Comparison of ENCODE assay signal across 1 cellular context in genomic region chr9:23850242-23851023, GRCh38.
TF ChIP-seq lines count a peak whose summit lies in the region.

No MANE protein-coding gene starts in this region.

TF ChIP-seq in HEK293, 187 proteins besides CTCF, POLR2A, EP300 and RAD21 (continued from another document and continues in another):
- TF ChIP-seq, protein P1, sequence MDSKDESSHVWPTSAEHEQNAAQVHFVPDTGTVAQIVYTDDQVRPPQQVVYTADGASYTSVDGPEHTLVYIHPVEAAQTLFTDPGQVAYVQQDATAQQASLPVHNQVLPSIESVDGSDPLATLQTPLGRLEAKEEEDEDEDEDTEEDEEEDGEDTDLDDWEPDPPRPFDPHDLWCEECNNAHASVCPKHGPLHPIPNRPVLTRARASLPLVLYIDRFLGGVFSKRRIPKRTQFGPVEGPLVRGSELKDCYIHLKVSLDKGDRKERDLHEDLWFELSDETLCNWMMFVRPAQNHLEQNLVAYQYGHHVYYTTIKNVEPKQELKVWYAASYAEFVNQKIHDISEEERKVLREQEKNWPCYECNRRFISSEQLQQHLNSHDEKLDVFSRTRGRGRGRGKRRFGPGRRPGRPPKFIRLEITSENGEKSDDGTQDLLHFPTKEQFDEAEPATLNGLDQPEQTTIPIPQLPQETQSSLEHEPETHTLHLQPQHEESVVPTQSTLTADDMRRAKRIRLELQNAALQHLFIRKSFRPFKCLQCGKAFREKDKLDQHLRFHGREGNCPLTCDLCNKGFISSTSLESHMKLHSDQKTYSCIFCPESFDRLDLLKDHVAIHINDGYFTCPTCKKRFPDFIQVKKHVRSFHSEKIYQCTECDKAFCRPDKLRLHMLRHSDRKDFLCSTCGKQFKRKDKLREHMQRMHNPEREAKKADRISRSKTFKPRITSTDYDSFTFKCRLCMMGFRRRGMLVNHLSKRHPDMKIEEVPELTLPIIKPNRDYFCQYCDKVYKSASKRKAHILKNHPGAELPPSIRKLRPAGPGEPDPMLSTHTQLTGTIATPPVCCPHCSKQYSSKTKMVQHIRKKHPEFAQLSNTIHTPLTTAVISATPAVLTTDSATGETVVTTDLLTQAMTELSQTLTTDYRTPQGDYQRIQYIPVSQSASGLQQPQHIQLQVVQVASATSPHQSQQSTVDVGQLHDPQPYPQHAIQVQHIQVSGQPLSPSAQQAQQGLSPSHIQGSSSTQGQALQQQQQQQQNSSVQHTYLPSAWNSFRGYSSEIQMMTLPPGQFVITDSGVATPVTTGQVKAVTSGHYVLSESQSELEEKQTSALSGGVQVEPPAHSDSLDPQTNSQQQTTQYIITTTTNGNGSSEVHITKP (tag by site-specific recombination; IDR thresholded peaks at IDR 0.05), result peak; percentile 33; the same call in 1 of the 2 replicates
- TF ChIP-seq KLF10 (tag by site-specific recombination; IDR thresholded peaks at IDR 0.05) (no peak), ZNF624 (tag by site-specific recombination; IDR thresholded peaks at IDR 0.05) (no peak), ZNF747 (tag by site-specific recombination; IDR thresholded peaks at IDR 0.05) (no peak), BCL11A (tag by site-specific recombination; IDR thresholded peaks at IDR 0.05; ENCODE audit: low read depth) (no peak), ZNF561 (tag by site-specific recombination; IDR thresholded peaks at IDR 0.05; ENCODE audit: borderline replicate concordance) (no peak), ZSCAN23 (tag by site-specific recombination; IDR thresholded peaks at IDR 0.05) (no peak), ZNF366 (tag by site-specific recombination; conservative IDR thresholded peaks at IDR 0.05) (peak; percentile 73; the same call in 1 of the 2 replicates), ZNF530 (tag by site-specific recombination; IDR thresholded peaks at IDR 0.05; ENCODE audit: low read depth) (no peak), ZNF600 (tag by site-specific recombination; IDR thresholded peaks at IDR 0.05) (no peak), GLIS2 (tag by site-specific recombination; IDR thresholded peaks at IDR 0.05) (no peak), ZNF664 (tag by site-specific recombination; IDR thresholded peaks at IDR 0.05) (no peak), ZNF529 (tag by site-specific recombination; IDR thresholded peaks at IDR 0.05; ENCODE audit: insufficient replicate concordance) (no peak), ZNF214 (tag by site-specific recombination; IDR thresholded peaks at IDR 0.05; ENCODE audit: borderline replicate concordance) (no peak), ZNF175 (tag by site-specific recombination; IDR thresholded peaks at IDR 0.05) (no peak), KLF7 (tag by site-specific recombination; IDR thresholded peaks at IDR 0.05; ENCODE audit: borderline replicate concordance) (no peak), ZNF221 (tag by site-specific recombination; IDR thresholded peaks at IDR 0.05; ENCODE audit: borderline replicate concordance) (no peak), GFI1B (tag by site-specific recombination; IDR thresholded peaks at IDR 0.05) (no peak), ZNF423 (tag by site-specific recombination; IDR thresholded peaks at IDR 0.05) (no peak), ZNF670 (tag by site-specific recombination; IDR thresholded peaks at IDR 0.05; ENCODE audit: low read depth) (no peak), ZNF146 (tag by site-specific recombination; IDR thresholded peaks at IDR 0.05) (no peak), ZBTB7A (tag by site-specific recombination; IDR thresholded peaks at IDR 0.05; ENCODE audit: low read depth) (no peak), FEZF1 (tag by site-specific recombination; IDR thresholded peaks at IDR 0.05) (no peak), ZNF266 (tag by site-specific recombination; IDR thresholded peaks at IDR 0.05; ENCODE audit: low read depth) (no peak), BCL11B (tag by site-specific recombination; IDR thresholded peaks at IDR 0.05; ENCODE audit: low read depth) (no peak), ZBTB1 (tag by site-specific recombination; IDR thresholded peaks at IDR 0.05) (no peak), ZFHX2 (tag by site-specific recombination; conservative IDR thresholded peaks at IDR 0.05) (no peak), ZBTB11 (tag by site-specific recombination; conservative IDR thresholded peaks at IDR 0.05; ENCODE audit: low read depth) (0 out of 2 replicates have a peak, but pooled peaks have one; percentile 21), ZNF473 (tag by site-specific recombination; IDR thresholded peaks at IDR 0.05) (no peak), ZSCAN18 (tag by site-specific recombination; IDR thresholded peaks at IDR 0.05) (no peak), PATZ1 (tag by site-specific recombination; IDR thresholded peaks at IDR 0.05) (peak; percentile 55; the same call in 1 of the 2 replicates), ZNF555 (tag by site-specific recombination; conservative IDR thresholded peaks at IDR 0.05) (no peak), ZNF610 (tag by site-specific recombination; IDR thresholded peaks at IDR 0.05; ENCODE audit: borderline replicate concordance) (no peak), ZIC2 (tag by site-specific recombination; IDR thresholded peaks at IDR 0.05) (no peak), ZNF571 (tag by site-specific recombination; IDR thresholded peaks at IDR 0.05) (no peak), ZNF777 (tag by site-specific recombination; IDR thresholded peaks at IDR 0.05; ENCODE audit: borderline replicate concordance) (0 out of 2 replicates have a peak, but pooled peaks have one; percentile 67), ZNF449 (tag by site-specific recombination; IDR thresholded peaks at IDR 0.05) (no peak), GLI4 (tag by site-specific recombination; IDR thresholded peaks at IDR 0.05) (no peak), TCF7L2 (IDR thresholded peaks at IDR 0.05; ENCODE audit: borderline replicate concordance, low read depth, low read length) (no peak), ZEB2 (tag by site-specific recombination; IDR thresholded peaks at IDR 0.05) (peak; percentile 64; the same call in 1 of the 2 replicates), ZSCAN4 (tag by site-specific recombination; IDR thresholded peaks at IDR 0.05) (peak; percentile 91), SETDB1 (IDR thresholded peaks at IDR 0.05; ENCODE audit: insufficient read length, low read length) (no peak), ZNF548 (tag by site-specific recombination; IDR thresholded peaks at IDR 0.05) (no peak)
- TF ChIP-seq, protein P2, sequence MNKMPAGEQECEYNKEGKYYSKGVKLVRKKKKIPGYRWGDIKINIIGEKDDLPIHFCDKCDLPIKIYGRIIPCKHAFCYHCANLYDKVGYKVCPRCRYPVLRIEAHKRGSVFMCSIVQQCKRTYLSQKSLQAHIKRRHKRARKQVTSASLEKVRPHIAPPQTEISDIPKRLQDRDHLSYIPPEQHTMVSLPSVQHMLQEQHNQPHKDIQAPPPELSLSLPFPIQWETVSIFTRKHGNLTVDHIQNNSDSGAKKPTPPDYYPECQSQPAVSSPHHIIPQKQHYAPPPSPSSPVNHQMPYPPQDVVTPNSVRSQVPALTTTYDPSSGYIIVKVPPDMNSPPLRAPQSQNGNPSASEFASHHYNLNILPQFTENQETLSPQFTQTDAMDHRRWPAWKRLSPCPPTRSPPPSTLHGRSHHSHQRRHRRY (tag by site-specific recombination; IDR thresholded peaks at IDR 0.05), result no peak
- TF ChIP-seq, protein P3, sequence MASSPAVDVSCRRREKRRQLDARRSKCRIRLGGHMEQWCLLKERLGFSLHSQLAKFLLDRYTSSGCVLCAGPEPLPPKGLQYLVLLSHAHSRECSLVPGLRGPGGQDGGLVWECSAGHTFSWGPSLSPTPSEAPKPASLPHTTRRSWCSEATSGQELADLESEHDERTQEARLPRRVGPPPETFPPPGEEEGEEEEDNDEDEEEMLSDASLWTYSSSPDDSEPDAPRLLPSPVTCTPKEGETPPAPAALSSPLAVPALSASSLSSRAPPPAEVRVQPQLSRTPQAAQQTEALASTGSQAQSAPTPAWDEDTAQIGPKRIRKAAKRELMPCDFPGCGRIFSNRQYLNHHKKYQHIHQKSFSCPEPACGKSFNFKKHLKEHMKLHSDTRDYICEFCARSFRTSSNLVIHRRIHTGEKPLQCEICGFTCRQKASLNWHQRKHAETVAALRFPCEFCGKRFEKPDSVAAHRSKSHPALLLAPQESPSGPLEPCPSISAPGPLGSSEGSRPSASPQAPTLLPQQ (tag by site-specific recombination; IDR thresholded peaks at IDR 0.05), result 0 out of 2 replicates have a peak, but pooled peaks have one; percentile 25
- TF ChIP-seq, protein P4, sequence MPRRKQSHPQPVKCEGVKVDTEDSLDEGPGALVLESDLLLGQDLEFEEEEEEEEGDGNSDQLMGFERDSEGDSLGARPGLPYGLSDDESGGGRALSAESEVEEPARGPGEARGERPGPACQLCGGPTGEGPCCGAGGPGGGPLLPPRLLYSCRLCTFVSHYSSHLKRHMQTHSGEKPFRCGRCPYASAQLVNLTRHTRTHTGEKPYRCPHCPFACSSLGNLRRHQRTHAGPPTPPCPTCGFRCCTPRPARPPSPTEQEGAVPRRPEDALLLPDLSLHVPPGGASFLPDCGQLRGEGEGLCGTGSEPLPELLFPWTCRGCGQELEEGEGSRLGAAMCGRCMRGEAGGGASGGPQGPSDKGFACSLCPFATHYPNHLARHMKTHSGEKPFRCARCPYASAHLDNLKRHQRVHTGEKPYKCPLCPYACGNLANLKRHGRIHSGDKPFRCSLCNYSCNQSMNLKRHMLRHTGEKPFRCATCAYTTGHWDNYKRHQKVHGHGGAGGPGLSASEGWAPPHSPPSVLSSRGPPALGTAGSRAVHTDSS (tag by site-specific recombination; IDR thresholded peaks at IDR 0.05), result no peak
